13 cellular contexts compared by ENCODE assay signal in the genomic region with DNA sequence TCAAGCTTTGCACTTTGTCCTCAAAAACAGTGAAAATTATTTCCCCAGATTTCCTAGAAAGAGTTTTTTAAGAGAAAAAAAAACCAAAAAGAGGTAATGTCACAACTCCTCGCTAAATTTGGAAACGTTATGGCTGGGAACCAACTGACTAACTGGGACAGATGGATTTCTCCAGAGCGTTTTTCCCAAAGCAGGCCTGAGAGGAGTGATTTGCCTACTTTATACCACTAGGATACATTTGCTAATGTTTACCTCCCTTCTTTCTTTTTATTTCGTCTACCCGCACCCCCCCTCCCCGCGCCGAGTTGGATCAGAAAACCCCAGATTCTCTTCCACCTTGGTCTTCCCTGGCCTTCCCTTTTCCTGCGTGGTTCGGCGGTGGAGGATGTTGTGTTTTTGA. TPM values are rescaled to one million over a fixed set of nuclear protein-coding genes. Genes with fewer than 3 reads are reported as not detected.
DNase-seq lines count a peak whose midpoint lies in the region; ATAC-seq, FAIRE-seq and TF ChIP-seq lines count a peak whose summit lies in the region.
"Had no signal": no experiment of that assay in that cellular context is flagged by ENCODE, and none has a peak within 500 bp of the region (broad histone marks: within the 10 kb centered on the region; RNA-seq: fewer than 3 reads in every experiment).

No MANE protein-coding gene starts in this region.

- in situ Hi-C loops in G401 (cut with HindIII; ENCODE audit: low sequenced_read_pairs): no loop called here

- no peak overlapping the region for H3K23ac ChIP-seq in neuronal stem cell (ENCODE audit: low read depth, low read length, poor library complexity)

- DNase-seq in G401 (ENCODE audit: low spot score): peak; percentile 75
- peak; percentile 76 for DNase-seq in NCI-H2107 treated with DMSO at 0.1 percent for 48 hours (lab: John Stamatoyannopoulos, UW; ENCODE audit: unreplicated experiment)
- no peak for DNase-seq in endothelial cell of umbilical vein (ENCODE audit: low read depth, low spot score)
- no peak for DNase-seq in neuronal stem cell (ENCODE audit: low spot score)
- no peak for DNase-seq in adrenal gland
- DNase-seq in ecto neural progenitor cell (ENCODE audit: low spot score): no peak
- no peak for DNase-seq in effector memory CD4-positive, alpha-beta T cell
- DNase-seq: SW 1271 had no signal

- ATAC-seq in GM21515 (IDR thresholded peaks at IDR 0.05; ENCODE audit: unreplicated experiment): no peak

- no peaks in the 10 kb centered on the region for H4K20me1 ChIP-seq in endothelial cell of umbilical vein (replicated peaks; ENCODE audit: control insufficient read depth, extremely low read depth, insufficient read depth, low read length)

- no peak overlapping the region for H3K4ac ChIP-seq in neuronal stem cell (ENCODE audit: low read length)

- H3K9ac ChIP-seq in endothelial cell of umbilical vein (replicated peaks; ENCODE audit: extremely low read depth, insufficient read depth, low read length) (no peak overlapping the region), neuronal stem cell (ENCODE audit: low read depth, low read length, poor library complexity) (no peak overlapping the region)

- no peaks in the 10 kb centered on the region for H3K79me2 ChIP-seq in endothelial cell of umbilical vein (ENCODE audit: control insufficient read depth, insufficient read depth, low read length)

- H3K36me3 ChIP-seq in endothelial cell of umbilical vein (ENCODE audit: control insufficient read depth in 2 of 2, extremely low read depth in 1 of 2, insufficient read depth in 2 of 2, low read length in 2 of 2) (no peaks in the 10 kb centered on the region), neuronal stem cell (replicated peaks in 1 of 2; ENCODE audit: control insufficient read depth in 2 of 2, insufficient read depth in 2 of 2, low read length in 2 of 2) (no peaks in the 10 kb centered on the region), adrenal gland (replicated peaks in 1 of 2) (no peaks in the 10 kb centered on the region)
- H3K36me3 ChIP-seq in effector memory CD4-positive, alpha-beta T cell (ENCODE audit: control insufficient read depth, insufficient read depth, low read length): no peaks in the 10 kb centered on the region
- H3K36me3 ChIP-seq: suprapubic skin had no signal

- FAIRE-seq in endothelial cell of umbilical vein (lab: Jason Lieb, UNC): no peak
- FAIRE-seq: GM12892 had no signal

- TF ChIP-seq POLR2A in endothelial cell of umbilical vein (IDR thresholded peaks at IDR 0.05; ENCODE audit: low read depth, low read length) (no peak), adrenal gland (IDR thresholded peaks at IDR 0.05) (no peak)

- H2BK15ac ChIP-seq in neuronal stem cell (ENCODE audit: low read length): no peak overlapping the region

- H3K27ac ChIP-seq in endothelial cell of umbilical vein (ENCODE audit: insufficient read depth, low read depth, low read length) (no peak overlapping the region), neuronal stem cell (replicated peaks; ENCODE audit: low read length) (peak overlapping the region; percentile 89), adrenal gland (no peak overlapping the region)
- no peak overlapping the region for H3K27ac ChIP-seq in effector memory CD4-positive, alpha-beta T cell (ENCODE audit: insufficient read depth, low read length, poor library complexity, severe bottlenecking)
- H3K27ac ChIP-seq: HL-60, suprapubic skin had no signal

- H3K79me1 ChIP-seq in neuronal stem cell (ENCODE audit: low read depth, low read length): no peaks in the 10 kb centered on the region

- H3K4me2 ChIP-seq in endothelial cell of umbilical vein (ENCODE audit: insufficient read depth, low read length) (peak overlapping the region; percentile 19), neuronal stem cell (ENCODE audit: insufficient read depth, low read length, poor library complexity, severe bottlenecking) (no peak overlapping the region)

- no peak overlapping the region for H2AK5ac ChIP-seq in neuronal stem cell (ENCODE audit: low read depth, low read length)

- peaks cover 2% of the 10 kb centered on the region for H3K4me1 ChIP-seq in endothelial cell of umbilical vein (ENCODE audit: control insufficient read depth, extremely low read depth, insufficient read depth, low read length)
- peaks cover 22 to 26% of the 10 kb centered on the region in 2 donors for H3K4me1 ChIP-seq in neuronal stem cell (ENCODE audit: control insufficient read depth in 2 of 2, insufficient read depth in 1 of 2, low read depth in 1 of 2, low read length in 2 of 2)
- H3K4me1 ChIP-seq in adrenal gland (replicated peaks in 1 of 2): peaks cover 0 to 4% of the 10 kb centered on the region in 2 donors
- H3K4me1 ChIP-seq in effector memory CD4-positive, alpha-beta T cell (ENCODE audit: control insufficient read depth, insufficient read depth, low read length, poor library complexity, severe bottlenecking): no peaks in the 10 kb centered on the region

- POLR2A ChIA-PET in endothelial cell of umbilical vein (lab: Charles Lee): no interaction called here

- H3K27me3 ChIP-seq in endothelial cell of umbilical vein (ENCODE audit: control insufficient read depth in 2 of 2, insufficient read depth in 2 of 2, low read length in 2 of 2): peaks cover 5 to 30% of the 10 kb centered on the region in 2 experiments
- H3K27me3 ChIP-seq in neuronal stem cell (ENCODE audit: control insufficient read depth in 3 of 3, insufficient read depth in 3 of 3, low read depth in 1 of 3, low read length in 3 of 3): no peaks in the 10 kb centered on the region
- H3K27me3 ChIP-seq in adrenal gland: no peaks in the 10 kb centered on the region
- no peaks in the 10 kb centered on the region for H3K27me3 ChIP-seq in effector memory CD4-positive, alpha-beta T cell (replicated peaks; ENCODE audit: control insufficient read depth, insufficient read depth, low read length, poor library complexity, severe bottlenecking)
- H3K27me3 ChIP-seq: suprapubic skin had no signal

- H2BK120ac ChIP-seq in neuronal stem cell (ENCODE audit: low read depth, low read length): no peak overlapping the region

- no peak overlapping the region for H3K18ac ChIP-seq in neuronal stem cell (ENCODE audit: low read length)

- intact Hi-C loops in endothelial cell of umbilical vein (cut with micrococcal nuclease): no loop called here
- intact Hi-C loops in adrenal gland (cut with DNase I): no loop called here

- no CpG with 5 or more reads among the region's 11 CpGs for WGBS in neuronal stem cell (ENCODE audit: extremely low coverage in 2 of 2, insufficient read length in 2 of 2, insufficient replicate concordance in 1 of 2), 2 donors
- WGBS in adrenal gland, 4 donors: 59 to 68% (median 65%) methylated on average over 11 of the region's 11 CpGs

- peak overlapping the region; percentile 80 for H2BK5ac ChIP-seq in neuronal stem cell (ENCODE audit: low read length)

- H4K91ac ChIP-seq in neuronal stem cell (ENCODE audit: low read depth, low read length, poor library complexity): peak overlapping the region; percentile 30

- no peak overlapping the region for H2BK12ac ChIP-seq in neuronal stem cell (ENCODE audit: low read length)

- H3K9me3 ChIP-seq in endothelial cell of umbilical vein (replicated peaks; ENCODE audit: control insufficient read depth, insufficient read depth, low read length): no peaks in the 10 kb centered on the region
- peaks cover 2 to 24% of the 10 kb centered on the region in 2 donors for H3K9me3 ChIP-seq in neuronal stem cell (replicated peaks in 1 of 2; ENCODE audit: control insufficient read depth in 2 of 2, insufficient read depth in 1 of 2, low read depth in 1 of 2, low read length in 2 of 2)
- no peaks in the 10 kb centered on the region for H3K9me3 ChIP-seq in adrenal gland (replicated peaks in 1 of 3)
- no peaks in the 10 kb centered on the region for H3K9me3 ChIP-seq in effector memory CD4-positive, alpha-beta T cell (ENCODE audit: control insufficient read depth, low read length)
- H3K9me3 ChIP-seq: suprapubic skin had no signal

- dilution Hi-C loops in endothelial cell of umbilical vein (cut with MboI; ENCODE audit: extremely low pct_ligation_motif_present, low sequenced_read_pairs): no loop called here

- no TSS peak for BruUV-seq in endothelial cell of umbilical vein (replicated peaks; lab: Mats Ljungman, UMichigan)

- no peak overlapping the region for H3K14ac ChIP-seq in neuronal stem cell (ENCODE audit: low read length)

- H3K9me1 ChIP-seq in endothelial cell of umbilical vein (replicated peaks; ENCODE audit: control insufficient read depth, extremely low read depth, insufficient read depth, low read length): no peaks in the 10 kb centered on the region

- no peak overlapping the region for H4K8ac ChIP-seq in neuronal stem cell (ENCODE audit: low read depth, low read length)

- TF ChIP-seq CTCF in endothelial cell of umbilical vein (IDR thresholded peaks at IDR 0.05; ENCODE audit: extremely low read depth in 1 of 2, insufficient read depth in 1 of 2, low read depth in 1 of 2, low read length in 2 of 2) (no peak), adrenal gland (IDR thresholded peaks at IDR 0.05) (peak in 1 of 6 experiments; percentile 12)

- H2AFZ ChIP-seq in endothelial cell of umbilical vein (ENCODE audit: low read depth, low read length): no peak overlapping the region
- H2AFZ ChIP-seq in neuronal stem cell (ENCODE audit: low read length): peak overlapping the region; percentile 30

- CTCF ChIA-PET in endothelial cell of umbilical vein (lab: Charles Lee): interaction anchor here (1.0 to 1.6 kb wide), 3 partner anchors 9 to 484 kb away, joined by 3 to 4 read pairs (median 4); no protein-coding TSS in a partner anchor

- H3K4me3 ChIP-seq in endothelial cell of umbilical vein (replicated peaks in 1 of 3; ENCODE audit: insufficient read depth in 1 of 3, low read depth in 1 of 3, low read length in 3 of 3) (no peak overlapping the region), neuronal stem cell (ENCODE audit: low read length in 2 of 2) (peak overlapping the region in 1 of 2 donors; percentile 13), adrenal gland (no peak overlapping the region)
- no peak overlapping the region for H3K4me3 ChIP-seq in effector memory CD4-positive, alpha-beta T cell (ENCODE audit: insufficient read depth, low read depth, low read length, poor library complexity, severe bottlenecking)

RNA-seq across cellular contexts. Expression of gene CPA2, which starts 7.2 kb away (rescaled TPM):
- total RNA-seq in G401 (2014; rRNA removed; shearing (Covaris generic)): not detected in 2 replicates
- total RNA-seq in endothelial cell of umbilical vein (not detected in 2 replicates), adrenal gland (1 to 10 TPM in 3 of 8 donors, under 1 TPM in 1, not detected in 4; 0.32 to 2.3 (median 1.3) TPM)
- polyA plus RNA-seq in endothelial cell of umbilical vein (not detected in 2 replicates), adrenal gland (under 1 TPM; 0.15 to 0.94 (median 0.56) TPM)
- 0.04 TPM in 1 of 2 replicates, not detected in the other for polyA plus RNA-seq in endothelial cell of umbilical vein (2011; cell fraction: cytosol; rRNA removed)
- not detected in 2 replicates for polyA plus RNA-seq in endothelial cell of umbilical vein (2011; cell fraction: nucleus; rRNA removed)
- not detected in 2 replicates for polyA plus RNA-seq in endothelial cell of umbilical vein (2012)
- not detected in 2 replicates for polyA minus RNA-seq in endothelial cell of umbilical vein
- polyA minus RNA-seq in endothelial cell of umbilical vein (2011; cell fraction: cytosol; rRNA and poly(A)+ RNA removed): not detected
- polyA minus RNA-seq in endothelial cell of umbilical vein (2011; cell fraction: nucleus; rRNA and poly(A)+ RNA removed): not detected in 2 replicates
- polyA plus RNA-seq in neuronal stem cell (2013, experiment 1 of 2): 0.84 TPM
- 0.69 TPM for polyA plus RNA-seq in neuronal stem cell (2013, experiment 2 of 2)
- total RNA-seq: myocyte, suprapubic skin had no signal

RNA-seq across cellular contexts. Expression of gene CPA4, which starts 19.1 kb away (rescaled TPM):
- total RNA-seq in G401 (2014; rRNA removed; shearing (Covaris generic)): not detected in 2 replicates
- not detected in 2 replicates for total RNA-seq in endothelial cell of umbilical vein
- polyA plus RNA-seq in endothelial cell of umbilical vein: 0.22 and 0.36 TPM in 2 replicates
- 0.52 and 0.56 TPM in 2 replicates for polyA plus RNA-seq in endothelial cell of umbilical vein (2011; cell fraction: cytosol; rRNA removed)
- 0.60 and 1.1 TPM in 2 replicates for polyA plus RNA-seq in endothelial cell of umbilical vein (2011; cell fraction: nucleus; rRNA removed)
- 16.0 and 17.1 TPM in 2 replicates for polyA plus RNA-seq in endothelial cell of umbilical vein (2012)
- 0.12 and 0.30 TPM in 2 replicates for polyA minus RNA-seq in endothelial cell of umbilical vein
- polyA minus RNA-seq in endothelial cell of umbilical vein (2011; cell fraction: cytosol; rRNA and poly(A)+ RNA removed): 3.8 TPM
- polyA minus RNA-seq in endothelial cell of umbilical vein (2011; cell fraction: nucleus; rRNA and poly(A)+ RNA removed): 0.24 and 1.2 TPM in 2 replicates
- 0.04 TPM for polyA plus RNA-seq in neuronal stem cell (2013, experiment 1 of 2)
- polyA plus RNA-seq in neuronal stem cell (2013, experiment 2 of 2): 0.11 TPM
- total RNA-seq in adrenal gland: 10 to 100 TPM in 2 of 8 donors, 1 to 10 TPM in 4, under 1 TPM in 1, not detected in 1; 0.91 to 26.7 (median 2.7) TPM
- 10 to 100 TPM in 1 of 3 donors, 1 to 10 TPM in 2; 1.7 to 12.2 (median 2.4) TPM for polyA plus RNA-seq in adrenal gland

Comparison
In these comparisons a context has a peak if more than half of its experiments do, and no peak if none do; other contexts are left out.
1. DNase-seq: peak in G401 (single experiment) and NCI-H2107 treated with DMSO at 0.1 percent for 48 hours (single experiment); none in endothelial cell of umbilical vein (single experiment), neuronal stem cell (single experiment), adrenal gland (0 of 7), ecto neural progenitor cell (single experiment) and effector memory CD4-positive, alpha-beta T cell (0 of 3).